Comparison of ENCODE assay signal across 38 cellular contexts in genomic region chr20:7940341-7940740, GRCh38. TPM values are rescaled to one million over a fixed set of nuclear protein-coding genes. Genes with fewer than 3 reads are reported as not detected.
"Had no signal": no experiment of that assay in that cellular context is flagged by ENCODE, and none has a peak within 500 bp of the region (broad histone marks: within the 10 kb centered on the region; RNA-seq: fewer than 3 reads in every experiment).

HAO1 (minus strand) TSS chr20:7940458; CDS start chr20:7940422, 36 bp downstream.

- H3K27me3 Mint-ChIP-seq: activated naive CD4-positive, alpha-beta T cell treated with anti-CD3 and anti-CD28 coated beads, Interleukin-2, amount 10 ng/mL, durations not matched to agents 7 days and 5 days had no signal

- H3K36me3 Mint-ChIP-seq: activated CD8-positive, alpha-beta memory T cell treated with anti-CD3 and anti-CD28 coated beads, Interleukin-2, amount 10 ng/mL, durations not matched to agents 7 days and 5 days; activated naive CD4-positive, alpha-beta T cell treated with anti-CD3 and anti-CD28 coated beads, Interleukin-2, amount 10 ng/mL, durations not matched to agents 7 days and 5 days; activated naive CD8-positive, alpha-beta T cell had no signal

- H3K27ac ChIP-seq: brain microvascular endothelial cell, PC-9, RWPE1 had no signal

- H3K4me1 Mint-ChIP-seq: activated CD4-positive, alpha-beta memory T cell treated with anti-CD3 and anti-CD28 coated beads, Interleukin-2, amount 10 ng/mL, durations not matched to agents 7 days and 5 days; activated CD8-positive, alpha-beta memory T cell treated with anti-CD3 and anti-CD28 coated beads, Interleukin-2, amount 10 ng/mL, durations not matched to agents 7 days and 5 days; activated naive CD4-positive, alpha-beta T cell treated with anti-CD3 and anti-CD28 coated beads, Interleukin-2, amount 10 ng/mL, durations not matched to agents 7 days and 5 days; activated naive CD8-positive, alpha-beta T cell treated with anti-CD3 and anti-CD28 coated beads, Interleukin-2, amount 50 U/mL, for 24 hours had no signal

- H3K4me3 Mint-ChIP-seq: activated B cell treated with CpG ODN at 0.5 μM for 24 hours; activated CD4-positive, alpha-beta memory T cell treated with anti-CD3 and anti-CD28 coated beads, Interleukin-2, amount 10 ng/mL, durations not matched to agents 7 days and 5 days; activated CD8-positive, alpha-beta memory T cell treated with anti-CD3 and anti-CD28 coated beads, Interleukin-2, amount 10 ng/mL, durations not matched to agents 7 days and 5 days; activated naive CD4-positive, alpha-beta T cell treated with anti-CD3 and anti-CD28 coated beads, Interleukin-2, amount 10 ng/mL, durations not matched to agents 7 days and 5 days; activated naive CD8-positive, alpha-beta T cell; activated naive CD8-positive, alpha-beta T cell treated with anti-CD3 and anti-CD28 coated beads, Interleukin-2, amount 50 U/mL, for 24 hours had no signal

- H3K4me2 ChIP-seq: PC-9 had no signal

- H2AFZ ChIP-seq: PC-9 had no signal

- H3K27me3 ChIP-seq: brain microvascular endothelial cell had no signal

- ATAC-seq: activated CD8-positive, alpha-beta memory T cell treated with anti-CD3 and anti-CD28 coated beads, Interleukin-2, amount 10 ng/mL, durations not matched to agents 7 days and 5 days; activated naive CD8-positive, alpha-beta T cell treated with anti-CD3 and anti-CD28 coated beads, Interleukin-2, amount 50 U/mL, for 24 hours; Right ventricle myocardium inferior had no signal

- FAIRE-seq: RCC 7860 had no signal

- H3K27ac Mint-ChIP-seq: activated B cell treated with CpG ODN at 0.5 μM for 24 hours; activated CD4-positive, alpha-beta memory T cell treated with anti-CD3 and anti-CD28 coated beads, Interleukin-2, amount 10 ng/mL, durations not matched to agents 7 days and 5 days; activated CD8-positive, alpha-beta memory T cell treated with anti-CD3 and anti-CD28 coated beads, Interleukin-2, amount 10 ng/mL, durations not matched to agents 7 days and 5 days; activated naive CD4-positive, alpha-beta T cell treated with anti-CD3 and anti-CD28 coated beads, Interleukin-2, amount 10 ng/mL, durations not matched to agents 7 days and 5 days; activated naive CD8-positive, alpha-beta T cell; activated naive CD8-positive, alpha-beta T cell treated with anti-CD3 and anti-CD28 coated beads, Interleukin-2, amount 50 U/mL, for 24 hours had no signal

- H3K36me3 ChIP-seq: brain microvascular endothelial cell had no signal

- H3K4me3 ChIP-seq: PC-9 had no signal

- DNase-seq: activated B cell treated with CpG ODN at 0.5 μM for 24 hours; activated CD4-positive, alpha-beta memory T cell treated with anti-CD3 and anti-CD28 coated beads, Interleukin-2, amount 10 ng/mL, durations not matched to agents 7 days and 5 days; activated CD4-positive, alpha-beta T cell treated with anti-CD3 and anti-CD28 coated beads for 4 hours; activated CD4-positive, CD25-positive, alpha-beta regulatory T cell treated with anti-CD3 and anti-CD28 coated beads, Interleukin-2, amount 50 U/mL, for 72 hours; activated CD8-positive, alpha-beta memory T cell treated with anti-CD3 and anti-CD28 coated beads for 24 hours; activated CD8-positive, alpha-beta memory T cell treated with anti-CD3 and anti-CD28 coated beads, Interleukin-2, amount 10 ng/mL, durations not matched to agents 7 days and 5 days; activated CD8-positive, alpha-beta memory T cell treated with anti-CD3 and anti-CD28 coated beads, Interleukin-2, amount 50 U/mL, for 48 hours; activated effector memory CD4-positive, alpha-beta T cell treated with Interleukin-2 at 50 U/mL for 16 hours; activated naive CD4-positive, alpha-beta T cell treated with anti-CD3 and anti-CD28 coated beads, Interleukin-2, amount 10 ng/mL, durations not matched to agents 7 days and 5 days; activated naive CD8-positive, alpha-beta T cell treated with anti-CD3 and anti-CD28 coated beads, Interleukin-2, amount 50 U/mL, for 24 hours; activated T-cell treated with anti-CD3 and anti-CD28 coated beads, Interleukin-2, amount 50 U/mL, for 48 hours; anterior cingulate cortex; brain microvascular endothelial cell; central memory CD4-positive, alpha-beta T cell; Kasumi-1; KG1; MM.1S; NCI-H1092 treated with DMSO at 0.1 percent for 48 hours; NCI-H1417; NCI-H146; NCI-H187; NCI-H2029 treated with DMSO at 0.1 percent for 48 hours; NCI-H2107; NCI-H2171; NCI-H510A; NCI-H526; NCI-H748 treated with DMSO at 0.1 percent for 48 hours; NK-92 treated with Interleukin-12 subunit alpha and Interleukin-12 subunit beta, amount 100 ng/mL, for 24 hours; PC-9; SIG-M5; T1000 had no signal

- H3K9me3 Mint-ChIP-seq: activated B cell treated with CpG ODN at 0.5 μM for 24 hours; activated CD4-positive, alpha-beta memory T cell treated with anti-CD3 and anti-CD28 coated beads, Interleukin-2, amount 10 ng/mL, durations not matched to agents 7 days and 5 days; activated naive CD4-positive, alpha-beta T cell treated with anti-CD3 and anti-CD28 coated beads, Interleukin-2, amount 10 ng/mL, durations not matched to agents 7 days and 5 days; activated naive CD8-positive, alpha-beta T cell treated with anti-CD3 and anti-CD28 coated beads, Interleukin-2, amount 50 U/mL, for 24 hours had no signal

RNA-seq across cellular contexts. Expression of gene HAO1, which starts in this region (rescaled TPM):
- total RNA-seq: activated B cell treated with CpG ODN at 0.5 μM for 24 hours; activated CD4-positive, alpha-beta memory T cell treated with anti-CD3 and anti-CD28 coated beads, Interleukin-2, amount 10 ng/mL, durations not matched to agents 7 days and 5 days; activated CD8-positive, alpha-beta memory T cell treated with anti-CD3 and anti-CD28 coated beads, Interleukin-2, amount 10 ng/mL, durations not matched to agents 7 days and 5 days; PC-9; Right ventricle myocardium inferior; SK-MEL-5; T-helper 1 cell treated with Interleukin-12 subunit alpha and Interleukin-12 subunit beta and Interleukin-4 antibody, amounts not matched to agents 30 ng/mL and 1 ng/mL, for 36 hours; T-helper 2 cell treated with Interferon-gamma antibody and Interleukin-4, amounts not matched to agents 100 ng/mL and 5 ng/mL, for 36 hours had no signal
